In the genomic region with DNA sequence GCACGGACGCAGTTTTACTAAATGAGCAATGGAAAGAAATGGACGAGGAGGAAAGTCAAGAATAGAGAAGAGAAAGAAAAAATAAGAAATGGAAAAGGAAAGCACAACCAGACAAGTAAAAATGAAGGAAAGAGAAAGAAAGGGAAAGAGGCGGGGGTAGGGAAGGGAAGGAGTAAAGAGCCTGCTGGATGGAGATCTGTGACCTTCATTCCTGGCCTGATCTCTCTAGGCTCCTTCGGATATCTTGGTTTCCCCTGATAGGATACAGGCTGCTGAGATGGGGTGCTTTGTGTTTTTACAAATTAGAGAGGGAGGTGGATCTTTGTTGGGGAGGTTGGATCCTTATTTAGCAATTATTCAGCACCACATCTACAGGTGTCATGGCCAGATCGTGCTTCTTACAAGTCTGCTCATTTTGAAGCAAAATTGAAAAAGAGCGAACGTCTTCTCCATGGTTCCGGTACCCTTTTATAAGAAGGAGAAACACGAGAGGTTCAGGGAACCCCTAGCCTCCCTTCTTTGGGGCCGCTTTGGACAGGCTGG, we compare ENCODE assay signal across 8 cellular contexts. TPM values are rescaled to one million over a fixed set of nuclear protein-coding genes. Genes with fewer than 3 reads are reported as not detected.
DNase-seq lines count a peak whose midpoint lies in the region; ATAC-seq and TF ChIP-seq lines count a peak whose summit lies in the region.

No MANE protein-coding gene starts in this region.

- H3K4me3 ChIP-seq in effector memory CD4-positive, alpha-beta T cell (ENCODE audit: insufficient read depth, low read depth, low read length, poor library complexity, severe bottlenecking): peak overlapping the region; percentile 72

- no peak for ATAC-seq in HG03039 (IDR thresholded peaks at IDR 0.05; ENCODE audit: unreplicated experiment)
- ATAC-seq in GM19324 (IDR thresholded peaks at IDR 0.05; ENCODE audit: low FRiP score, unreplicated experiment): no peak

- H3K4me1 Mint-ChIP-seq in osteocyte (ENCODE audit: unreplicated experiment): peaks cover 40% of the 10 kb centered on the region

- no peaks in the 10 kb centered on the region for H3K9me3 ChIP-seq in effector memory CD4-positive, alpha-beta T cell (ENCODE audit: control insufficient read depth, low read length)

- H3K36me3 ChIP-seq in effector memory CD4-positive, alpha-beta T cell (ENCODE audit: control insufficient read depth, insufficient read depth, low read length): no peaks in the 10 kb centered on the region

- H3K27ac ChIP-seq in effector memory CD4-positive, alpha-beta T cell (ENCODE audit: insufficient read depth, low read length, poor library complexity, severe bottlenecking): no peak overlapping the region

- peak; percentile 21 for DNase-seq in GM03348 (ENCODE audit: low spot score)
- peak; percentile 27 for DNase-seq in HuH-7.5 (ENCODE audit: low spot score)
- DNase-seq in effector memory CD4-positive, alpha-beta T cell: no peak
- DNase-seq in osteocyte (ENCODE audit: extremely low spot score, unreplicated experiment): no peak
- DNase-seq in SIG-M5 (lab: John Stamatoyannopoulos, UW): no peak
- DNase-seq in LoVo (ENCODE audit: low spot score): no peak

- H3K4me3 Mint-ChIP-seq in osteocyte (ENCODE audit: unreplicated experiment): peak overlapping the region; percentile 75

- no peaks in the 10 kb centered on the region for H3K36me3 Mint-ChIP-seq in osteocyte (ENCODE audit: unreplicated experiment)

- peaks cover 46% of the 10 kb centered on the region for H3K27me3 Mint-ChIP-seq in osteocyte (ENCODE audit: unreplicated experiment)

- H3K27me3 ChIP-seq in effector memory CD4-positive, alpha-beta T cell (replicated peaks; ENCODE audit: control insufficient read depth, insufficient read depth, low read length, poor library complexity, severe bottlenecking): peaks cover 20% of the 10 kb centered on the region

- TF ChIP-seq CTCF in osteocyte (IDR thresholded peaks at IDR 0.05): no peak

- peaks cover 18% of the 10 kb centered on the region for H3K4me1 ChIP-seq in effector memory CD4-positive, alpha-beta T cell (ENCODE audit: control insufficient read depth, insufficient read depth, low read length, poor library complexity, severe bottlenecking)

- H3K27ac Mint-ChIP-seq in osteocyte (ENCODE audit: unreplicated experiment): no peak overlapping the region

- no peaks in the 10 kb centered on the region for H3K9me3 Mint-ChIP-seq in osteocyte (ENCODE audit: unreplicated experiment)

RNA-seq across cellular contexts. Expression of gene LRP2, which starts 0.8 kb away (rescaled TPM):
- 0.24 TPM in 2 replicates for total RNA-seq in osteocyte

Comparison
In these comparisons a context has a peak if more than half of its experiments do, and no peak if none do; other contexts are left out.
1. DNase-seq: peak in GM03348 (single experiment) and HuH-7.5 (single experiment); none in effector memory CD4-positive, alpha-beta T cell (0 of 3), osteocyte (single experiment), SIG-M5 (single experiment) and LoVo (single experiment).